Comparison of ENCODE assay signal across 9 cellular contexts in genomic region chr17:39769974-39770587, GRCh38. TPM values are rescaled to one million over a fixed set of nuclear protein-coding genes. Genes with fewer than 3 reads are reported as not detected.
DNase-seq lines count a peak whose midpoint lies in the region; ATAC-seq and TF ChIP-seq lines count a peak whose summit lies in the region.
"Had no signal": no experiment of that assay in that cellular context is flagged by ENCODE, and none has a peak within 500 bp of the region (broad histone marks: within the 10 kb centered on the region; RNA-seq: fewer than 3 reads in every experiment).

No MANE protein-coding gene starts in this region.

- H3K27me3 ChIP-seq in parathyroid adenoma (ENCODE audit: control insufficient read depth, insufficient read depth, low read length) (no peaks in the 10 kb centered on the region), neuronal stem cell (ENCODE audit: control insufficient read depth in 3 of 3, insufficient read depth in 3 of 3, low read depth in 1 of 3, low read length in 3 of 3) (peaks cover 0 to 79% (median 2%) of the 10 kb centered on the region in 3 experiments)

- H2AFZ ChIP-seq in parathyroid adenoma: no peak overlapping the region
- no peak overlapping the region for H2AFZ ChIP-seq in neuronal stem cell (ENCODE audit: low read length)

- no peak overlapping the region for H2BK15ac ChIP-seq in neuronal stem cell (ENCODE audit: low read length)

- H3K4me1 ChIP-seq in parathyroid adenoma (peaks cover 8% of the 10 kb centered on the region), neuronal stem cell (ENCODE audit: control insufficient read depth in 2 of 2, insufficient read depth in 1 of 2, low read depth in 1 of 2, low read length in 2 of 2) (no peaks in the 10 kb centered on the region)

- ATAC-seq in HG02642 (IDR thresholded peaks at IDR 0.05; ENCODE audit: poor library complexity, unreplicated experiment): peak; percentile 53

- no peak overlapping the region for H3K9ac ChIP-seq in parathyroid adenoma
- no peak overlapping the region for H3K9ac ChIP-seq in neuronal stem cell (ENCODE audit: low read depth, low read length, poor library complexity)

- no peak overlapping the region for H2BK5ac ChIP-seq in neuronal stem cell (ENCODE audit: low read length)

- peak; percentile 69 for DNase-seq in NCI-H2081 treated with DMSO at 0.1 percent for 48 hours (lab: John Stamatoyannopoulos, UW)
- DNase-seq in activated T-cell treated with anti-CD3 and anti-CD28 coated beads for 4 hours: peak; percentile 41
- no peak for DNase-seq in neuronal stem cell (ENCODE audit: low spot score)
- DNase-seq in NCI-H2227 (lab: John Stamatoyannopoulos, UW; ENCODE audit: unreplicated experiment): no peak
- DNase-seq in GDM1 (lab: John Stamatoyannopoulos, UW): no peak
- DNase-seq: left cardiac atrium had no signal

- no peak overlapping the region for H4K8ac ChIP-seq in neuronal stem cell (ENCODE audit: low read depth, low read length)

- no peak overlapping the region for H3K23ac ChIP-seq in neuronal stem cell (ENCODE audit: low read depth, low read length, poor library complexity)

- H4K91ac ChIP-seq in neuronal stem cell (ENCODE audit: low read depth, low read length, poor library complexity): no peak overlapping the region

- H3K9me3 ChIP-seq in parathyroid adenoma (ENCODE audit: control insufficient read depth, low read length) (no peaks in the 10 kb centered on the region), neuronal stem cell (replicated peaks in 1 of 2; ENCODE audit: control insufficient read depth in 2 of 2, insufficient read depth in 1 of 2, low read depth in 1 of 2, low read length in 2 of 2) (no peaks in the 10 kb centered on the region)

- no peak overlapping the region for H3K27ac ChIP-seq in parathyroid adenoma
- no peak overlapping the region for H3K27ac ChIP-seq in neuronal stem cell (replicated peaks; ENCODE audit: low read length)

- no peak overlapping the region for H3K18ac ChIP-seq in neuronal stem cell (ENCODE audit: low read length)

- H3K36me3 ChIP-seq in parathyroid adenoma (ENCODE audit: control insufficient read depth, insufficient read depth, low read length) (no peaks in the 10 kb centered on the region), neuronal stem cell (replicated peaks in 1 of 2; ENCODE audit: control insufficient read depth in 2 of 2, insufficient read depth in 2 of 2, low read length in 2 of 2) (no peaks in the 10 kb centered on the region)

- TF ChIP-seq CTCF in parathyroid adenoma (IDR thresholded peaks at IDR 0.05): no peak

- no peaks in the 10 kb centered on the region for H3K79me2 ChIP-seq in parathyroid adenoma

- H3K4me2 ChIP-seq in parathyroid adenoma (ENCODE audit: low read length) (peak overlapping the region; percentile 52), neuronal stem cell (ENCODE audit: insufficient read depth, low read length, poor library complexity, severe bottlenecking) (no peak overlapping the region)

- peak; percentile 27 for TF ChIP-seq POLR2A in GM15510 (IDR thresholded peaks at IDR 0.05; ENCODE audit: borderline replicate concordance, extremely low read depth, insufficient read length)

- no peaks in the 10 kb centered on the region for H3K79me1 ChIP-seq in neuronal stem cell (ENCODE audit: low read depth, low read length)

- no peak overlapping the region for H2BK120ac ChIP-seq in neuronal stem cell (ENCODE audit: low read depth, low read length)

- H3K14ac ChIP-seq in neuronal stem cell (ENCODE audit: low read length): no peak overlapping the region

- no peak overlapping the region for H3K4ac ChIP-seq in neuronal stem cell (ENCODE audit: low read length)

- no CpG with 5 or more reads among the region's 8 CpGs for WGBS in neuronal stem cell (ENCODE audit: extremely low coverage in 2 of 2, insufficient read length in 2 of 2, insufficient replicate concordance in 1 of 2), 2 donors

- peak overlapping the region; percentile 13 for H3K4me3 ChIP-seq in parathyroid adenoma (ENCODE audit: low read depth, low read length)
- H3K4me3 ChIP-seq in neuronal stem cell (ENCODE audit: low read length in 2 of 2): no peak overlapping the region

- H2BK12ac ChIP-seq in neuronal stem cell (ENCODE audit: low read length): no peak overlapping the region

- no peak overlapping the region for H2AK5ac ChIP-seq in neuronal stem cell (ENCODE audit: low read depth, low read length)

RNA-seq across cellular contexts. Expression of gene GRB7, which starts 32.3 kb away (rescaled TPM):
- 5.9 TPM for polyA plus RNA-seq in neuronal stem cell (2013, experiment 1 of 2)
- 5.9 TPM for polyA plus RNA-seq in neuronal stem cell (2013, experiment 2 of 2)

RNA-seq across cellular contexts. Expression of gene MIEN1, which starts 39.7 kb away (rescaled TPM):
- 78.7 TPM for polyA plus RNA-seq in neuronal stem cell (2013, experiment 1 of 2)
- 72.6 TPM for polyA plus RNA-seq in neuronal stem cell (2013, experiment 2 of 2)

Comparison
In these comparisons a context has a peak if more than half of its experiments do, and no peak if none do; other contexts are left out.
1. DNase-seq: peak in NCI-H2081 treated with DMSO at 0.1 percent for 48 hours (single experiment) and activated T-cell treated with anti-CD3 and anti-CD28 coated beads for 4 hours (single experiment); none in neuronal stem cell (single experiment), NCI-H2227 (single experiment) and GDM1 (single experiment).